In the genomic region with DNA sequence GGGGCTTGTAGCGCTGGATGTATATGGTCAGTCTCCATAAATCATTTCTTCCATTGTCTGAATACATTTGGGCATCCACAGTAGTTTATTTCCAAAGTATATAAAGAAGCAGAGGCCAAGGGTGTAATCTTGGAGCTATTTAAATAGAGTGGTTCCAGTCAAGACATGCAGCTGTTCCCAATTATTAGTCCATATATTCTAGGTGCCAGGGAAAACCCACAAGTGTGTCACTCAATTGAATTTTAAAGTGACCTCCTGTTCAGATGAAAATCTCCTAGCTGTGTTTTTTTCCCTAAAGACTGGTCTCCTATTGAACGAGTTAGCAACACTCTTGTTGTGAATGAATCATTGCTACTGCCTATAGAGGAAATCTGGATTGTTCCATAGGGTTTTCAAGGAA, we compare ENCODE assay signal across 14 cellular contexts.
"Had no signal": no experiment of that assay in that cellular context is flagged by ENCODE, and none has a peak within 500 bp of the region (broad histone marks: within the 10 kb centered on the region; RNA-seq: fewer than 3 reads in every experiment).

No MANE protein-coding gene starts in this region.

- H3K4me3 ChIP-seq: mucosa of descending colon, tibial artery, uterus had no signal

- H3K27me3 ChIP-seq: neutrophil, tibial artery, uterus had no signal

- ATAC-seq: activated CD4-positive, CD25-positive, alpha-beta regulatory T cell treated with anti-CD3 and anti-CD28 coated beads, Interleukin-2, amount 50 U/mL, for 24 hours; left lobe of liver; mucosa of descending colon; naive thymus-derived CD8-positive, alpha-beta T cell; stimulated activated naive B cell treated with anti-CD40 and anti-IgM and Interleukin-4, amounts not matched to agents 10 μg/mL and 1 μg/mL and 100 μg/mL, for 72 hours had no signal

- H3K27ac ChIP-seq: neutrophil, tibial artery, uterus had no signal

- H3K9me3 ChIP-seq: mucosa of descending colon, neutrophil, tibial artery, uterus had no signal

- H3K4me1 ChIP-seq: tibial artery, uterus had no signal

- H3K36me3 ChIP-seq: neutrophil, uterus had no signal

- DNase-seq: activated CD4-positive, alpha-beta T cell treated with anti-CD3 and anti-CD28 coated beads, Interleukin-2, amount 50 U/mL, for 1 hour; activated naive CD4-positive, alpha-beta T cell treated with Interleukin-2 at 50 U/mL for 16 hours; anterior cingulate cortex; mucosa of descending colon; naive thymus-derived CD8-positive, alpha-beta T cell; stimulated activated CD4-positive, alpha-beta T cell treated with anti-CD3 and anti-CD28 coated beads, Interleukin-15, amount 100 ng/mL, for 24 hours; stimulated activated CD4-positive, alpha-beta T cell treated with anti-CD3 and anti-CD28 coated beads, Interleukin-4, amount 100 ng/mL, for 1 hour; stimulated activated naive B cell treated with anti-CD40 and anti-IgM and Interleukin-4, amounts not matched to agents 10 μg/mL and 1 μg/mL and 100 μg/mL, for 72 hours; T1000; tibial artery; uterus had no signal
